ENCODE assay signal across 8 cellular contexts in the genomic region with DNA sequence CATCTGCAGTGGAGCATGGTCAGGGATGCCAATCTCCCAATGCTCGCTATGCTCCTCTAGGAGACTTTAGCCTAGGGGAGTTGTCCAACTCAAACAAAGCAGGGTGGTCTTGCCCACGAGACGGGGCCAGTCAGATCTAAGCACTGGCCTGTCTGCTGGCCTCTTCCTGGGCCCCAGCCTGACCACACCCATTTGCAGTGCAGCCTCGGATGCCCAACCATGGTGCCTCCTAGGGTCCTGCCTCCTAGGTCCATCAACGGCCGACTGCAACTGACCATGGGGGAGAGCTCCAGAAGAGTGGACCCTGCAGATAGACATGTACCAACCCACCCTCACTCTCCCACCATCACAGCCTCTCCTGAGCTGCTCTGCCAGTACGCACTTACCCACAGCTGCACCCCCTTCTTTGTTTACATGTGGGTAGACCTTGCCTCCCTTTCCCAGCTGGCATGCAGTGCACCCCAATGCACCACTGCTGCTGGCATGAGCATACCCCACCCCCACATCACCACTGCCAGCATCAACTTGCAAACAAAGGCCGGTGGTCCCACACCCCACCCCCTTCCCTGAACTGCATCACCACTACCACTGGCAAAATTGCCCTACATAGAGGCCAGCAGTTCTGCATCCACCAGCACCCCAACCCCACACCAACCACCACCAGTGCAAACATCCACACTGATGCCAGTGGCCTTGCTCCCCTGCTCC.
"Had no signal": no experiment of that assay in that cellular context is flagged by ENCODE, and none has a peak within 500 bp of the region (broad histone marks: within the 10 kb centered on the region; RNA-seq: fewer than 3 reads in every experiment).

No MANE protein-coding gene starts in this region.

- H3K27ac ChIP-seq: HL-60 had no signal

- H2AFZ ChIP-seq: GM23338 had no signal

- H3K4me2 ChIP-seq: GM23338 had no signal

- FAIRE-seq: H1, H54, K562 had no signal

- DNase-seq: H9, HCEC 1CT, IMR-90 had no signal

- H3K4me3 Mint-ChIP-seq: GM23338, H9 had no signal

- H3K9me3 Mint-ChIP-seq: GM23338, H9 had no signal

- H3K4me1 Mint-ChIP-seq: GM23338, H9 had no signal

- H3K27ac Mint-ChIP-seq: GM23338, H9 had no signal

- H3K4me3 ChIP-seq: GM23338, K562 had no signal

- ATAC-seq: GM23338, K562 had no signal
